ENCODE assay signal across 18 cellular contexts in genomic region chr2:15764683-15765011, GRCh38.
DNase-seq lines count a peak whose midpoint lies in the region; ATAC-seq and TF ChIP-seq lines count a peak whose summit lies in the region.
"Had no signal": no experiment of that assay in that cellular context is flagged by ENCODE, and none has a peak within 500 bp of the region (broad histone marks: within the 10 kb centered on the region; RNA-seq: fewer than 3 reads in every experiment).

No MANE protein-coding gene starts in this region.

- no peak overlapping the region for H4K91ac ChIP-seq in neuronal stem cell (ENCODE audit: low read depth, low read length, poor library complexity)

- no peaks in the 10 kb centered on the region for H3K4me1 Mint-ChIP-seq in activated CD8-positive, alpha-beta memory T cell treated with anti-CD3 and anti-CD28 coated beads, Interleukin-2, amount 10 ng/mL, durations not matched to agents 7 days and 5 days
- H3K4me1 Mint-ChIP-seq: B cell had no signal

- H3K9ac ChIP-seq in neuronal stem cell (ENCODE audit: low read depth, low read length, poor library complexity): no peak overlapping the region
- H3K9ac ChIP-seq: BLaER1 had no signal

- peak overlapping the region; percentile 4 for H2AK5ac ChIP-seq in neuronal stem cell (ENCODE audit: low read depth, low read length)

- no peak overlapping the region for H3K23ac ChIP-seq in neuronal stem cell (ENCODE audit: low read depth, low read length, poor library complexity)

- no peak for ATAC-seq in activated CD8-positive, alpha-beta memory T cell treated with anti-CD3 and anti-CD28 coated beads, Interleukin-2, amount 10 ng/mL, durations not matched to agents 7 days and 5 days
- ATAC-seq: GM23338, HCT116 had no signal

- H3K36me3 ChIP-seq in neuronal stem cell (replicated peaks in 1 of 2; ENCODE audit: control insufficient read depth in 2 of 2, insufficient read depth in 2 of 2, low read length in 2 of 2) (no peaks in the 10 kb centered on the region), spleen (no peaks in the 10 kb centered on the region)
- H3K36me3 ChIP-seq: BLaER1 had no signal

- no peak overlapping the region for H4K8ac ChIP-seq in neuronal stem cell (ENCODE audit: low read depth, low read length)

- no peaks in the 10 kb centered on the region for H3K36me3 Mint-ChIP-seq in activated CD8-positive, alpha-beta memory T cell treated with anti-CD3 and anti-CD28 coated beads, Interleukin-2, amount 10 ng/mL, durations not matched to agents 7 days and 5 days
- H3K36me3 Mint-ChIP-seq: CD4-positive, alpha-beta memory T cell had no signal

- H3K79me1 ChIP-seq in neuronal stem cell (ENCODE audit: low read depth, low read length): no peaks in the 10 kb centered on the region

- intact Hi-C loops in spleen (cut with DNase I; ENCODE audit: low total_unique reads): no loop called here

- H3K4me2 ChIP-seq in neuronal stem cell (ENCODE audit: insufficient read depth, low read length, poor library complexity, severe bottlenecking): no peak overlapping the region
- H3K4me2 ChIP-seq: BLaER1, GM23338 had no signal

- TF ChIP-seq POLR2A in spleen (IDR thresholded peaks at IDR 0.05): no peak

- H3K27me3 ChIP-seq in neuronal stem cell (ENCODE audit: control insufficient read depth in 3 of 3, insufficient read depth in 3 of 3, low read depth in 1 of 3, low read length in 3 of 3): peaks cover 0 to 24% (median 0%) of the 10 kb centered on the region in 3 experiments
- H3K27me3 ChIP-seq in spleen (replicated peaks in 1 of 7): no peaks in the 10 kb centered on the region
- H3K27me3 ChIP-seq: BLaER1 had no signal

- in situ Hi-C loops in KBM-7 (cut with MboI; ENCODE audit: low pct_unique_long_range_greater_than_20kb, low sequenced_read_pairs): no loop called here

- H3K27me3 Mint-ChIP-seq in activated CD8-positive, alpha-beta memory T cell treated with anti-CD3 and anti-CD28 coated beads, Interleukin-2, amount 10 ng/mL, durations not matched to agents 7 days and 5 days: no peaks in the 10 kb centered on the region

- no peak overlapping the region for H2BK120ac ChIP-seq in neuronal stem cell (ENCODE audit: low read depth, low read length)

- H3K4me3 ChIP-seq in coronary artery (no peak overlapping the region), neuronal stem cell (ENCODE audit: low read length in 2 of 2) (no peak overlapping the region), spleen (no peak overlapping the region)
- H3K4me3 ChIP-seq: BLaER1, GM23338 had no signal

- no peak overlapping the region for H2AFZ ChIP-seq in neuronal stem cell (ENCODE audit: low read length)
- H2AFZ ChIP-seq: GM23338 had no signal

- no CpG with 5 or more reads among the region's 4 CpGs for WGBS in neuronal stem cell (ENCODE audit: extremely low coverage in 2 of 2, insufficient read length in 2 of 2, insufficient replicate concordance in 1 of 2), 2 donors
- 81 to 93% (median 88%) methylated on average over 4 of the region's 4 CpGs for WGBS in spleen, 5 donors

- H3K9me3 Mint-ChIP-seq in activated CD8-positive, alpha-beta memory T cell treated with anti-CD3 and anti-CD28 coated beads, Interleukin-2, amount 10 ng/mL, durations not matched to agents 7 days and 5 days (ENCODE audit: low read depth): no peaks in the 10 kb centered on the region
- H3K9me3 Mint-ChIP-seq: GM23338, H9 had no signal

- H3K18ac ChIP-seq in neuronal stem cell (ENCODE audit: low read length): no peak overlapping the region

- H3K14ac ChIP-seq in neuronal stem cell (ENCODE audit: low read length): no peak overlapping the region

- no peak overlapping the region for H2BK5ac ChIP-seq in neuronal stem cell (ENCODE audit: low read length)

- no peak overlapping the region for H3K4me3 Mint-ChIP-seq in activated CD8-positive, alpha-beta memory T cell treated with anti-CD3 and anti-CD28 coated beads, Interleukin-2, amount 10 ng/mL, durations not matched to agents 7 days and 5 days
- H3K4me3 Mint-ChIP-seq: B cell; CD4-positive, alpha-beta memory T cell; GM23338; H9 had no signal

- H3K4me1 ChIP-seq in neuronal stem cell (ENCODE audit: control insufficient read depth in 2 of 2, insufficient read depth in 1 of 2, low read depth in 1 of 2, low read length in 2 of 2): peaks cover 13 to 26% of the 10 kb centered on the region in 2 donors
- peaks cover 0 to 9% (median 0%) of the 10 kb centered on the region in 6 donors for H3K4me1 ChIP-seq in spleen
- H3K4me1 ChIP-seq: BLaER1 had no signal

- no peak overlapping the region for H2BK15ac ChIP-seq in neuronal stem cell (ENCODE audit: low read length)

- no peak overlapping the region for H2BK12ac ChIP-seq in neuronal stem cell (ENCODE audit: low read length)

- peak; percentile 20 for DNase-seq in activated CD8-positive, alpha-beta memory T cell treated with anti-CD3 and anti-CD28 coated beads, Interleukin-2, amount 50 U/mL, for 48 hours
- no peak for DNase-seq in activated CD8-positive, alpha-beta memory T cell treated with anti-CD3 and anti-CD28 coated beads, Interleukin-2, amount 10 ng/mL, durations not matched to agents 7 days and 5 days
- DNase-seq in coronary artery (ENCODE audit: low spot score) (peak; percentile 62), neuronal stem cell (ENCODE audit: low spot score) (no peak), SIG-M5 treated with dmso at 0.1 percent for 504 hours (lab: John Stamatoyannopoulos, UW; ENCODE audit: unreplicated experiment) (no peak), EL (no peak), KBM-7 (no peak), spleen (no peak)
- DNase-seq: Calu3; CD4-positive, alpha-beta memory T cell; COR-L47; DMS79 treated with DMSO at 0.1 percent for 48 hours had no signal

- H3K27ac ChIP-seq in coronary artery (no peak overlapping the region), neuronal stem cell (replicated peaks; ENCODE audit: low read length) (no peak overlapping the region), spleen (no peak overlapping the region)
- H3K27ac ChIP-seq: 22Rv1, BLaER1 had no signal

- no peak overlapping the region for H3K4ac ChIP-seq in neuronal stem cell (ENCODE audit: low read length)

- H3K9me3 ChIP-seq in neuronal stem cell (replicated peaks in 1 of 2; ENCODE audit: control insufficient read depth in 2 of 2, insufficient read depth in 1 of 2, low read depth in 1 of 2, low read length in 2 of 2) (peaks cover 2 to 5% of the 10 kb centered on the region in 2 donors), spleen (no peaks in the 10 kb centered on the region)
- H3K9me3 ChIP-seq: BLaER1 had no signal

- H3K27ac Mint-ChIP-seq in activated CD8-positive, alpha-beta memory T cell treated with anti-CD3 and anti-CD28 coated beads, Interleukin-2, amount 10 ng/mL, durations not matched to agents 7 days and 5 days: no peak overlapping the region
- H3K27ac Mint-ChIP-seq: B cell, GM23338, H9 had no signal

- CTCF ChIA-PET in activated CD8-positive, alpha-beta memory T cell treated with anti-CD3 and anti-CD28 coated beads, Interleukin-2, amount 10 ng/mL, durations not matched to agents 7 days and 5 days (lab: Charles Lee): no interaction called here

- TF ChIP-seq CTCF in coronary artery (IDR thresholded peaks at IDR 0.05) (no peak), spleen (IDR thresholded peaks at IDR 0.05 in 8 of 11, conservative IDR thresholded peaks at IDR 0.05 in 3 of 11) (no peak)

Comparison
In these comparisons a context has a peak if more than half of its experiments do, and no peak if none do; other contexts are left out.
1. DNase-seq: peak in activated CD8-positive, alpha-beta memory T cell treated with anti-CD3 and anti-CD28 coated beads, Interleukin-2, amount 50 U/mL, for 48 hours (single experiment) and coronary artery (single experiment); none in activated CD8-positive, alpha-beta memory T cell treated with anti-CD3 and anti-CD28 coated beads, Interleukin-2, amount 10 ng/mL, durations not matched to agents 7 days and 5 days (single experiment), neuronal stem cell (single experiment), SIG-M5 treated with dmso at 0.1 percent for 504 hours (single experiment), EL (single experiment), KBM-7 (single experiment) and spleen (single experiment).